In genomic region chr4:83219344-83219990, GRCh38 we compare ENCODE assay signal across 8 cellular contexts.
DNase-seq lines count a peak whose midpoint lies in the region; ATAC-seq and TF ChIP-seq lines count a peak whose summit lies in the region.

No MANE protein-coding gene starts in this region.

- in situ Hi-C loops in IMR-90 (cut with MboI; ENCODE audit: low sequenced_read_pairs): no loop called here

- CTCF ChIA-PET in CD4-positive, alpha-beta memory T cell (lab: Charles Lee; ENCODE audit: partially characterized antibody): interaction anchor here (0.6 to 12.1 kb wide), 5 partner anchors 9 to 153 kb away, joined by 3 to 125 read pairs (median 4); partner anchors contain the start of gene PLAC8
- CTCF ChIA-PET in IMR-90 (lab: Yijun Ruan, JAX): no interaction called here

- no peak overlapping the region; the same call in 2 of the 3 replicates for H2BK15ac ChIP-seq in IMR-90 (ENCODE audit: low read depth, low read length)

- H3K14ac ChIP-seq in IMR-90 (replicated peaks; ENCODE audit: low read depth, low read length): no peak overlapping the region

- no peaks in the 10 kb centered on the region for H3K36me3 Mint-ChIP-seq in CD4-positive, alpha-beta memory T cell

- H3K4me1 ChIP-seq in CD4-positive, alpha-beta memory T cell (ENCODE audit: insufficient read depth, low read length): peaks cover 81% of the 10 kb centered on the region
- H3K4me1 ChIP-seq in IMR-90 (ENCODE audit: control insufficient read depth, insufficient read depth, low read length): peaks cover 2% of the 10 kb centered on the region; the same call in 1 of the 2 replicates

- no peak for TF ChIP-seq RAD21 in IMR-90 (IDR thresholded peaks at IDR 0.05; ENCODE audit: low read length)

- no peaks in the 10 kb centered on the region for H3K9me3 Mint-ChIP-seq in CD4-positive, alpha-beta memory T cell

- H2BK120ac ChIP-seq in IMR-90 (ENCODE audit: low read depth, low read length): no peak overlapping the region

- H4K8ac ChIP-seq in IMR-90 (ENCODE audit: low read depth in 2 of 2, low read length in 2 of 2): peak overlapping the region in 1 of 2 experiments; percentile 36; a peak in 1 of 4 replicates

- no peak overlapping the region for H3K23ac ChIP-seq in IMR-90 (ENCODE audit: low read depth, low read length)

- H3K9me3 ChIP-seq in CD4-positive, alpha-beta memory T cell (ENCODE audit: control insufficient read depth in 1 of 2, low read length in 2 of 2): no peaks in the 10 kb centered on the region
- H3K9me3 ChIP-seq in IMR-90 (ENCODE audit: control insufficient read depth, insufficient read depth, low read length): no peaks in the 10 kb centered on the region

- intact Hi-C loops in CD4-positive, alpha-beta memory T cell (cut with micrococcal nuclease): loop anchor here (1.0 to 5.0 kb wide), 3 partner anchors 34 to 327 kb away; partner anchors contain the start of genes COQ2 and SEC31A
- intact Hi-C loops in IMR-90 (cut with micrococcal nuclease): no loop called here

- H3K4me2 ChIP-seq in IMR-90 (ENCODE audit: low read depth, low read length): no peak overlapping the region

- no peak overlapping the region for H3K9ac ChIP-seq in IMR-90 (ENCODE audit: low read depth, low read length)

- dilution Hi-C loops in IMR-90 (cut with HindIII; ENCODE audit: low sequenced_read_pairs, unreplicated experiment): no loop called here

- no peak overlapping the region; the same call in 1 of the 2 replicates for H3K18ac ChIP-seq in IMR-90 (ENCODE audit: low read depth, low read length)

- no peak for ATAC-seq in IMR-90 (ENCODE audit: low read depth)
- ATAC-seq in GM19463 (IDR thresholded peaks at IDR 0.05; ENCODE audit: unreplicated experiment): no peak
- no peak for ATAC-seq in GM18517 (IDR thresholded peaks at IDR 0.05; ENCODE audit: unreplicated experiment)
- ATAC-seq in HG03159 (IDR thresholded peaks at IDR 0.05; ENCODE audit: unreplicated experiment): no peak

- peak overlapping the region in 1 of 2 donors; percentile 54 for H3K4me3 ChIP-seq in CD4-positive, alpha-beta memory T cell (ENCODE audit: low read length in 2 of 2)
- no peak overlapping the region for H3K4me3 ChIP-seq in IMR-90 (ENCODE audit: insufficient read depth, low read depth, low read length)

- peaks cover 50 to 80% (median 65%) of the 10 kb centered on the region in 4 donors for H3K4me1 Mint-ChIP-seq in CD4-positive, alpha-beta memory T cell

- 71% methylated on average over 5 of the region's 11 CpGs; no CpG with 5 or more reads in 1 of the 2 experiments for WGBS in IMR-90 (ENCODE audit: extremely low coverage in 2 of 2, insufficient read length in 1 of 2), 2 experiments

- peak; percentile 47 to 56 (median 50) for DNase-seq in CD4-positive, alpha-beta memory T cell
- DNase-seq in IMR-90 (no peak), fibroblast of gingiva (ENCODE audit: low read depth) (peak; percentile 63)
- peak; percentile 76 to 83 for DNase-seq in activated CD4-positive, alpha-beta T cell treated with anti-CD3 and anti-CD28 coated beads, Interleukin-2, amount 50 U/mL, for 48 hours
- peak; percentile 60 to 62 for DNase-seq in stimulated activated CD4-positive, alpha-beta T cell treated with anti-CD3 and anti-CD28 coated beads, Interleukin-2, amount 100 ng/mL, for 48 hours

- no TSS peak for BruUV-seq in IMR-90 (replicated peaks; lab: Mats Ljungman, UMichigan)

- no peak for TF ChIP-seq CTCF in IMR-90 (conservative IDR thresholded peaks at IDR 0.05; ENCODE audit: low read depth, low read length)

- no peaks in the 10 kb centered on the region; the same call in 1 of the 2 replicates for H3K9me1 ChIP-seq in IMR-90 (ENCODE audit: insufficient read depth, low read length)

- H4K91ac ChIP-seq in IMR-90 (ENCODE audit: insufficient read depth, low read depth, low read length): no peak overlapping the region

- H3K4ac ChIP-seq in IMR-90 (ENCODE audit: low read depth, low read length): peak overlapping the region; percentile 8; the same call in 1 of the 2 replicates

- peak overlapping the region; percentile 63 to 88 (median 78) for H3K4me3 Mint-ChIP-seq in CD4-positive, alpha-beta memory T cell

- peak overlapping the region; percentile 64 for H3K27ac ChIP-seq in CD4-positive, alpha-beta memory T cell (ENCODE audit: low read depth, low read length)
- H3K27ac ChIP-seq in IMR-90 (ENCODE audit: insufficient read depth, low read length): no peak overlapping the region

- H2AK9ac ChIP-seq in IMR-90 (replicated peaks; ENCODE audit: low read depth, low read length, poor library complexity): no peak overlapping the region

- H2BK5ac ChIP-seq in IMR-90 (ENCODE audit: low read depth, low read length, poor library complexity, severe bottlenecking): no peak overlapping the region

- H2AFZ ChIP-seq in IMR-90 (replicated peaks; ENCODE audit: low read length, poor library complexity): peak overlapping the region; percentile 47

- no peak overlapping the region; the same call in 1 of the 2 replicates for H4K5ac ChIP-seq in IMR-90 (ENCODE audit: low read depth, low read length)

- TF ChIP-seq POLR2A in IMR-90 (IDR thresholded peaks at IDR 0.05; ENCODE audit: low read depth, low read length): no peak

- H3K56ac ChIP-seq in IMR-90 (ENCODE audit: extremely low read depth, insufficient read depth, low read length): no peak overlapping the region

- peak overlapping the region; percentile 77 to 94 (median 91) for H3K27ac Mint-ChIP-seq in CD4-positive, alpha-beta memory T cell

- POLR2A ChIA-PET in CD4-positive, alpha-beta memory T cell (lab: Charles Lee; ENCODE audit: partially characterized antibody): interaction anchor here (0.8 to 5.1 kb wide), 8 partner anchors 10 to 184 kb away, joined by 3 to 130 read pairs (median 8); partner anchors contain the start of genes COPS4, COQ2 and PLAC8
- POLR2A ChIA-PET in IMR-90 (lab: Charles Lee; ENCODE audit: unreplicated experiment): no interaction called here

- H3K79me1 ChIP-seq in IMR-90 (ENCODE audit: low read depth in 1 of 2, low read length in 2 of 2): no peaks in the 10 kb centered on the region

- H2BK20ac ChIP-seq in IMR-90 (ENCODE audit: low read depth, low read length): no peak overlapping the region

- H3K36me3 ChIP-seq in CD4-positive, alpha-beta memory T cell (ENCODE audit: insufficient read depth, low read length): no peaks in the 10 kb centered on the region
- no peaks in the 10 kb centered on the region for H3K36me3 ChIP-seq in IMR-90 (ENCODE audit: control insufficient read depth, insufficient read depth, low read length)

- H3K27me3 Mint-ChIP-seq in CD4-positive, alpha-beta memory T cell: no peaks in the 10 kb centered on the region

- no peak overlapping the region for H2AK5ac ChIP-seq in IMR-90 (ENCODE audit: low read depth, low read length)

- no peaks in the 10 kb centered on the region for H4K20me1 ChIP-seq in IMR-90 (ENCODE audit: insufficient read depth, low read length)

- H3K27me3 ChIP-seq in CD4-positive, alpha-beta memory T cell (ENCODE audit: insufficient read depth, low read length): no peaks in the 10 kb centered on the region
- no peaks in the 10 kb centered on the region for H3K27me3 ChIP-seq in IMR-90 (ENCODE audit: control insufficient read depth, insufficient read depth, low read length)

TF ChIP-seq in IMR-90, 13 proteins besides CTCF, POLR2A, EP300 and RAD21:
- TF ChIP-seq MXI1 (IDR thresholded peaks at IDR 0.05; ENCODE audit: borderline replicate concordance, low read depth, low read length) (no peak), RCOR1 (IDR thresholded peaks at IDR 0.05; ENCODE audit: insufficient replicate concordance, low read length) (no peak), FOS (IDR thresholded peaks at IDR 0.05; ENCODE audit: low read depth, low read length) (no peak), MAFK (IDR thresholded peaks at IDR 0.05; ENCODE audit: low read depth, low read length) (no peak), USF2 (IDR thresholded peaks at IDR 0.05; ENCODE audit: low read depth, low read length) (no peak), SMC3 (IDR thresholded peaks at IDR 0.05; ENCODE audit: low read depth, low read length) (no peak), RFX5 (IDR thresholded peaks at IDR 0.05; ENCODE audit: low read depth, low read length) (no peak), MAZ (IDR thresholded peaks at IDR 0.05; ENCODE audit: borderline replicate concordance, low read depth, low read length) (no peak), CHD1 (IDR thresholded peaks at IDR 0.05; ENCODE audit: low read depth, low read length) (no peak), ELK1 (IDR thresholded peaks at IDR 0.05; ENCODE audit: borderline replicate concordance, low read depth, low read length) (no peak), CEBPB (IDR thresholded peaks at IDR 0.05; ENCODE audit: low read depth, low read length) (no peak), NFE2L2 (IDR thresholded peaks at IDR 0.05; ENCODE audit: low read depth, low read length) (no peak), BHLHE40 (IDR thresholded peaks at IDR 0.05; ENCODE audit: low read depth, low read length) (no peak)
TF ChIP-seq in IMR-90: peak in this region for 0.
